In the genomic region with DNA sequence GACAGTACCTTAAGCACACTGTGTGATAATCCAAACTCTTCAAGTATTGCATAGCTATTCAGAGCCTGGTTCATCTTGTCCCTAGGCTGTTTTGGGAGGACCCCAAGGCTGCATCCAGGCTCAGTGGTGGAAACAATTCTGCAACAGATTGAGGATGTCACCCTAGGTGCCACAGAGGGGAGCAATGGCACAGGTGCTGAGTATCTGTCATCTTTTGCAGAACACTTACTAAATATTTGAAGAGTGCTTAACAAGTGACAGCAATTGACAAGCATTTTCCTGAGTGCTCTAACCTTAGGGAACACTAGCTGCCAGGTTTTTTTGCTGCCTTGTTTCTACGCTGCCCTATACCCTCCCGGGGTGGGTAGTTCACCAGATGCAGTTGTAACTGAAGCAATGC, we compare ENCODE assay signal across 1 cellular context.
TF ChIP-seq lines count a peak whose summit lies in the region.

No MANE protein-coding gene starts in this region.

TF ChIP-seq in endothelial cell of umbilical vein, 7 proteins besides CTCF, POLR2A, EP300 and RAD21 (continued from another document):
- TF ChIP-seq JUN (IDR thresholded peaks at IDR 0.05; ENCODE audit: borderline replicate concordance, insufficient read depth, insufficient read length, low read depth), result no peak
- no peak for TF ChIP-seq FOS (IDR thresholded peaks at IDR 0.05; ENCODE audit: borderline replicate concordance, insufficient read depth, low read length)
- TF ChIP-seq MYC (IDR thresholded peaks at IDR 0.05; ENCODE audit: low read depth, low read length), result no peak
- no peak for TF ChIP-seq GATA2 (IDR thresholded peaks at IDR 0.05; ENCODE audit: insufficient read depth, insufficient read length, low read depth, low read length)
- TF ChIP-seq EZH2 (IDR thresholded peaks at IDR 0.05; ENCODE audit: borderline replicate concordance, low read depth, low read length, severe bottlenecking), result no peak
